ENCODE assay signal across 8 cellular contexts in the genomic region with DNA sequence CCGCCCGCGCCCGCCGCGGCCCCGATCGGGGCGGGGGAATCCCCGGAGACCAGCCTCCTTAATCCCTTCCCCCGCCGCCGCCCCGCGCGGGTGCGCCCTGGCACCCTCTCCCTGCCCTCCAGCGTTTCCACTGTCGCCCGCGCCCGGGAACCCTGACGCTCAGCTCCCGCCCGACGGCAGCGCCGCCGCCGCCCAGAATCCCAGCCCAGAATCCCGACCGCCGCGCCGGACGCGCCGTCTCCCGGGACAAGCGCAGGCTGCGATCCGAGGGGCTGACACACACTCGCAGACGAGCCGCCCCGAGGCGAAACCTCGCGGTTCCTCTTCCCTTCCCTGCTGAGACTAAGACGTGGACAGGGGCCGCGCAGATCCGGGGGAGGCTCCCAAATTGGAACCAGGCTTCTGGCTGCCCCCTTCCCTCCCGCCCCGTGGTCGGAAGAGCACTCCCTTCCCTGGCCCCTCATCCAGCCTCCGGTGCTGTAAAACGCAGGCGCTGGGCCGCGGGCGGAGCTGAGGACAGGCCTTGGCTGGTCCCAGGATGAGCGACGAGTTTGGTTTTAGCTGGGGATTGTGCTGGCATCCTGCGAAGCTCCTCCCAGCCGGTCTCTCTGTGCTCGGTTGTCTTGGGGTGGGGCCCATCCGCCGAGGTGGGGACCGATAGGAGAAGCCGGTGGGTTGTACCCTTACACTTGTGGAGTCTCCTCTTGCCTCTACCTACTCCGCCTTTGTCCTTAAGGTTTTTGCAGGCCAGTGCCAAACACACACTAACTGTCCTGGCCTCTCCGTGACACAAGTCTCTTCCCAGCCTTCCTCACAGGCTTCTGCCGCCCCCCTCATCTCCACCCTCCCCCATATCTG. TPM values are rescaled to one million over a fixed set of nuclear protein-coding genes. Genes with fewer than 3 reads are reported as not detected.
DNase-seq lines count a peak whose midpoint lies in the region; ATAC-seq and TF ChIP-seq lines count a peak whose summit lies in the region.

No MANE protein-coding gene starts in this region.

- DNase-seq in BJ (ENCODE audit: low read depth): no peak
- DNase-seq in SIG-M5 (lab: John Stamatoyannopoulos, UW): peak; percentile 54
- DNase-seq in coronary artery (ENCODE audit: low spot score): peak; percentile 92
- no peak for DNase-seq in left lobe of liver (ENCODE audit: low spot score)
- no peak for DNase-seq in kidney glomerular epithelial cell (lab: John Stamatoyannopoulos, UW)

- H3K27me3 ChIP-seq in BJ (ENCODE audit: control insufficient read depth, insufficient read depth, low read length) (no peaks in the 10 kb centered on the region), subcutaneous abdominal adipose tissue (ENCODE audit: control insufficient read depth in 5 of 5, insufficient read depth in 4 of 5, low read length in 5 of 5) (no peaks in the 10 kb centered on the region)

- peak overlapping the region; percentile 71 for H3K4me3 ChIP-seq in BJ (ENCODE audit: low read depth, low read length)
- peak overlapping the region; percentile 81 for H3K4me3 ChIP-seq in coronary artery
- peak overlapping the region; percentile 67 to 85 (median 75) for H3K4me3 ChIP-seq in subcutaneous abdominal adipose tissue (ENCODE audit: low read depth in 1 of 5, low read length in 5 of 5)

- peaks cover 8% of the 10 kb centered on the region for H3K36me3 ChIP-seq in BJ (ENCODE audit: control insufficient read depth, insufficient read depth, low read length)
- H3K36me3 ChIP-seq in subcutaneous abdominal adipose tissue (ENCODE audit: control insufficient read depth in 5 of 5, insufficient read depth in 5 of 5, low read length in 5 of 5): peaks cover 0 to 9% (median 4%) of the 10 kb centered on the region in 5 donors

- H3K4me1 ChIP-seq in subcutaneous abdominal adipose tissue (ENCODE audit: control insufficient read depth in 5 of 5, insufficient read depth in 5 of 5, low read length in 5 of 5): peaks cover 13 to 60% (median 59%) of the 10 kb centered on the region in 5 donors

- no peak for TF ChIP-seq CTCF in BJ (IDR thresholded peaks at IDR 0.05; ENCODE audit: insufficient read depth, low read depth, low read length)
- TF ChIP-seq CTCF in coronary artery (IDR thresholded peaks at IDR 0.05): no peak

- peak overlapping the region in 3 of 5 donors; percentile 55 to 65 (median 65) for H3K9ac ChIP-seq in subcutaneous abdominal adipose tissue (ENCODE audit: low read length in 5 of 5)

- H3K9me3 ChIP-seq in subcutaneous abdominal adipose tissue (ENCODE audit: control insufficient read depth in 5 of 5, low read length in 5 of 5): no peaks in the 10 kb centered on the region

- ATAC-seq in GM18520 (IDR thresholded peaks at IDR 0.05; ENCODE audit: unreplicated experiment) (peak; percentile 20), HG03103 (IDR thresholded peaks at IDR 0.05; ENCODE audit: low read depth, unreplicated experiment) (peak; percentile 39), left lobe of liver (peak; percentile 15)

- H3K27ac ChIP-seq in coronary artery (peak overlapping the region; percentile 93 to 96), subcutaneous abdominal adipose tissue (ENCODE audit: low read depth, low read length) (peak overlapping the region; percentile 54)

- CTCF ChIA-PET in BJ (lab: Yijun Ruan, JAX): interaction anchor here (1.0 to 20.3 kb wide), 7 partner anchors 12 to 76 kb away, joined by 3 to 517 read pairs (median 5); partner anchors contain the start of genes AVPI1 and ZFYVE27

- POLR2A ChIA-PET in BJ (lab: Charles Lee): interaction anchor here (0.5 to 1.4 kb wide), 6 partner anchors 10 to 290 kb away, joined by 3 to 15 read pairs (median 5); no protein-coding TSS in a partner anchor

RNA-seq across cellular contexts. Expression of gene MARVELD1, which starts 1.1 kb away (rescaled TPM):
- 63.9 and 79.4 TPM in 2 replicates for polyA plus RNA-seq in BJ (2011; rRNA removed)
- polyA minus RNA-seq in BJ (2011; rRNA and poly(A)+ RNA removed): 39.7 and 44.7 TPM in 2 replicates
- 2.0 TPM for total RNA-seq in left lobe of liver

RNA-seq across cellular contexts. Expression of gene ZFYVE27, which starts 22.3 kb away (rescaled TPM):
- polyA plus RNA-seq in BJ (2011; rRNA removed): 16.1 and 22.9 TPM in 2 replicates
- polyA minus RNA-seq in BJ (2011; rRNA and poly(A)+ RNA removed): 9.2 and 13.4 TPM in 2 replicates
- total RNA-seq in left lobe of liver: 10.7 TPM

RNA-seq across cellular contexts. Expression of gene AVPI1, which starts 27.6 kb away (rescaled TPM):
- polyA plus RNA-seq in BJ (2011; rRNA removed): 32.4 and 32.7 TPM in 2 replicates
- 12.8 and 22.2 TPM in 2 replicates for polyA minus RNA-seq in BJ (2011; rRNA and poly(A)+ RNA removed)
- 26.4 TPM for total RNA-seq in left lobe of liver

RNA-seq across cellular contexts. Expression of gene SFRP5, which starts 57.2 kb away (rescaled TPM):
- polyA plus RNA-seq in BJ (2011; rRNA removed): not detected in 2 replicates
- polyA minus RNA-seq in BJ (2011; rRNA and poly(A)+ RNA removed): not detected in 2 replicates
- total RNA-seq in left lobe of liver: 6.4 TPM

Comparison
In these comparisons a context has a peak if more than half of its experiments do, and no peak if none do; other contexts are left out.
1. DNase-seq: peak in SIG-M5 (single experiment) and coronary artery (single experiment); none in BJ (single experiment), left lobe of liver (single experiment) and kidney glomerular epithelial cell (single experiment).
2. Peak in every context shown above with its lines, with median percentiles within 50 percentile points of each other: H3K4me3 ChIP-seq and ATAC-seq.